1 cellular context compared by ENCODE assay signal in genomic region chr19:10816691-10817090, GRCh38.
TF ChIP-seq lines count a peak whose summit lies in the region.

No MANE protein-coding gene starts in this region.

TF ChIP-seq in SK-N-SH treated with all-trans-retinoic acid at 6 μM for 48 hours, 23 proteins besides CTCF, POLR2A, EP300 and RAD21 (continued from another document):
- TF ChIP-seq, protein P1, sequence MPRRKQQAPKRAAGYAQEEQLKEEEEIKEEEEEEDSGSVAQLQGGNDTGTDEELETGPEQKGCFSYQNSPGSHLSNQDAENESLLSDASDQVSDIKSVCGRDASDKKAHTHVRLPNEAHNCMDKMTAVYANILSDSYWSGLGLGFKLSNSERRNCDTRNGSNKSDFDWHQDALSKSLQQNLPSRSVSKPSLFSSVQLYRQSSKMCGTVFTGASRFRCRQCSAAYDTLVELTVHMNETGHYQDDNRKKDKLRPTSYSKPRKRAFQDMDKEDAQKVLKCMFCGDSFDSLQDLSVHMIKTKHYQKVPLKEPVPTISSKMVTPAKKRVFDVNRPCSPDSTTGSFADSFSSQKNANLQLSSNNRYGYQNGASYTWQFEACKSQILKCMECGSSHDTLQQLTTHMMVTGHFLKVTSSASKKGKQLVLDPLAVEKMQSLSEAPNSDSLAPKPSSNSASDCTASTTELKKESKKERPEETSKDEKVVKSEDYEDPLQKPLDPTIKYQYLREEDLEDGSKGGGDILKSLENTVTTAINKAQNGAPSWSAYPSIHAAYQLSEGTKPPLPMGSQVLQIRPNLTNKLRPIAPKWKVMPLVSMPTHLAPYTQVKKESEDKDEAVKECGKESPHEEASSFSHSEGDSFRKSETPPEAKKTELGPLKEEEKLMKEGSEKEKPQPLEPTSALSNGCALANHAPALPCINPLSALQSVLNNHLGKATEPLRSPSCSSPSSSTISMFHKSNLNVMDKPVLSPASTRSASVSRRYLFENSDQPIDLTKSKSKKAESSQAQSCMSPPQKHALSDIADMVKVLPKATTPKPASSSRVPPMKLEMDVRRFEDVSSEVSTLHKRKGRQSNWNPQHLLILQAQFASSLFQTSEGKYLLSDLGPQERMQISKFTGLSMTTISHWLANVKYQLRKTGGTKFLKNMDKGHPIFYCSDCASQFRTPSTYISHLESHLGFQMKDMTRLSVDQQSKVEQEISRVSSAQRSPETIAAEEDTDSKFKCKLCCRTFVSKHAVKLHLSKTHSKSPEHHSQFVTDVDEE (CRISPR knock-in tag; IDR thresholded peaks at IDR 0.05), result no peak
- TF ChIP-seq CSDC2 (CRISPR knock-in tag; IDR thresholded peaks at IDR 0.05), result no peak
TF ChIP-seq in SK-N-SH treated with all-trans-retinoic acid at 6 μM for 48 hours: peak in this region for 0.
